Comparison of ENCODE assay signal across 27 cellular contexts in the genomic region with DNA sequence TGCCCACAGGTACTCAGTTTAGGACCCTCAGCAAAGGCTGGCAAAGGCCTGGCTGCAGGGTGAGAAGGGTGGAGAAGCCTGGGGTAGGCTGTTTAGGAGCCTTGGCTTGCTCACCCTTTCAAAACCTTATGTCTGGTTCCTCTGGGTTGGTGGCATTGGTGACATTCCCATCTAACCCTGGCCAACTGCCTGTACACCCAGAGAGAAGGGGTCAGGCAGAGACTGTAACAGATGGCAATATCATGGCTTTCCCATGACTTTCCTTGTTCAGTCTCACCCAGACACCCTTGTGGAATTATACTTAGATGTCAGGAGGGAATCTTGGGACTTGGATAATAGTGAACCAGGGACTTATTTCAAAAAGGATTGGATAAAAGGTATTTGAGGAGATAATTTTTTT.
"Had no signal": no experiment of that assay in that cellular context is flagged by ENCODE, and none has a peak within 500 bp of the region (broad histone marks: within the 10 kb centered on the region; RNA-seq: fewer than 3 reads in every experiment).

No MANE protein-coding gene starts in this region.

- H3K4me1 ChIP-seq: breast epithelium, SJSA1 had no signal

- ATAC-seq: activated T-cell treated with anti-CD3 and anti-CD28 coated beads, Interleukin-2, amount 50 U/mL, for 4 hours; body of pancreas; Panc1 had no signal

- H3K9me3 ChIP-seq: adrenal gland, body of pancreas, breast epithelium, MG63, SJSA1, SK-N-SH had no signal

- DNase-seq: activated CD4-positive, alpha-beta memory T cell treated with anti-CD3 and anti-CD28 coated beads for 36 hours; activated CD4-positive, alpha-beta T cell treated with anti-CD3 and anti-CD28 coated beads, Interleukin-2, amount 50 U/mL, for 1 hour; activated CD8-positive, alpha-beta memory T cell treated with anti-CD3 and anti-CD28 coated beads, Interleukin-2, amount 50 U/mL, for 4 hours; activated effector memory CD4-positive, alpha-beta T cell treated with anti-CD3 and anti-CD28 coated beads, Interleukin-2, amount 50 U/mL, for 16 hours; activated naive CD4-positive, alpha-beta T cell; activated T-cell treated with anti-CD3 and anti-CD28 coated beads for 4 hours; activated T-cell treated with anti-CD3 and anti-CD28 coated beads, Interleukin-2, amount 50 U/mL, for 4 hours; adrenal gland; cerebellar nuclear complex; Kasumi-1; MG63; NCI-H1048; NCI-H1105 treated with DMSO at 0.1 percent for 48 hours; NCI-H1436; NCI-H1694; NCI-H2029; NCI-H345; NCI-H524 treated with DMSO at 0.1 percent for 48 hours; SHP77 treated with DMSO at 0.1 percent for 48 hours; SK-N-SH had no signal

- H3K27me3 Mint-ChIP-seq: activated CD4-positive, alpha-beta memory T cell treated with anti-CD3 and anti-CD28 coated beads for 36 hours; activated naive CD4-positive, alpha-beta T cell treated with anti-CD3 and anti-CD28 coated beads, Interleukin-2, amount 50 U/mL, for 24 hours had no signal

- H3K27me3 ChIP-seq: adrenal gland, body of pancreas, breast epithelium, MG63, SJSA1 had no signal

- H3K27ac Mint-ChIP-seq: activated CD4-positive, alpha-beta memory T cell treated with anti-CD3 and anti-CD28 coated beads for 36 hours; T-helper 1 cell treated with Interleukin-12 subunit alpha and Interleukin-12 subunit beta and Interleukin-4 antibody, amounts not matched to agents 30 μg/mL and 1 μg/mL, for 36 hours; T-helper 2 cell treated with Interferon-gamma antibody and Interleukin-4, amounts not matched to agents 5 μg/mL and 100 μg/mL, for 36 hours had no signal

- H3K9ac ChIP-seq: SK-N-SH had no signal

- H3K9me3 Mint-ChIP-seq: activated CD4-positive, alpha-beta memory T cell treated with anti-CD3 and anti-CD28 coated beads for 36 hours; activated naive CD4-positive, alpha-beta T cell treated with anti-CD3 and anti-CD28 coated beads, Interleukin-2, amount 50 U/mL, for 24 hours; activated T-cell treated with anti-CD3 and anti-CD28 coated beads, Interleukin-2, amount 50 U/mL, for 4 hours; T-helper 1 cell treated with Interleukin-12 subunit alpha and Interleukin-12 subunit beta and Interleukin-4 antibody, amounts not matched to agents 30 μg/mL and 1 μg/mL, for 36 hours; T-helper 2 cell treated with Interferon-gamma antibody and Interleukin-4, amounts not matched to agents 5 μg/mL and 100 μg/mL, for 36 hours had no signal

- H3K27ac ChIP-seq: adrenal gland, body of pancreas, breast epithelium, SJSA1 had no signal

- H3K4me3 Mint-ChIP-seq: activated CD4-positive, alpha-beta memory T cell treated with anti-CD3 and anti-CD28 coated beads for 36 hours; activated naive CD4-positive, alpha-beta T cell treated with anti-CD3 and anti-CD28 coated beads, Interleukin-2, amount 50 U/mL, for 24 hours; activated T-cell treated with anti-CD3 and anti-CD28 coated beads, Interleukin-2, amount 50 U/mL, for 4 hours; T-helper 1 cell treated with Interleukin-12 subunit alpha and Interleukin-12 subunit beta and Interleukin-4 antibody, amounts not matched to agents 30 μg/mL and 1 μg/mL, for 36 hours; T-helper 2 cell treated with Interferon-gamma antibody and Interleukin-4, amounts not matched to agents 5 μg/mL and 100 μg/mL, for 36 hours had no signal

- H3K4me3 ChIP-seq: adrenal gland, body of pancreas, breast epithelium, MG63, SJSA1 had no signal

- H3K4me2 ChIP-seq: SK-N-SH had no signal
